ENCODE assay signal across 19 cellular contexts in the genomic region with DNA sequence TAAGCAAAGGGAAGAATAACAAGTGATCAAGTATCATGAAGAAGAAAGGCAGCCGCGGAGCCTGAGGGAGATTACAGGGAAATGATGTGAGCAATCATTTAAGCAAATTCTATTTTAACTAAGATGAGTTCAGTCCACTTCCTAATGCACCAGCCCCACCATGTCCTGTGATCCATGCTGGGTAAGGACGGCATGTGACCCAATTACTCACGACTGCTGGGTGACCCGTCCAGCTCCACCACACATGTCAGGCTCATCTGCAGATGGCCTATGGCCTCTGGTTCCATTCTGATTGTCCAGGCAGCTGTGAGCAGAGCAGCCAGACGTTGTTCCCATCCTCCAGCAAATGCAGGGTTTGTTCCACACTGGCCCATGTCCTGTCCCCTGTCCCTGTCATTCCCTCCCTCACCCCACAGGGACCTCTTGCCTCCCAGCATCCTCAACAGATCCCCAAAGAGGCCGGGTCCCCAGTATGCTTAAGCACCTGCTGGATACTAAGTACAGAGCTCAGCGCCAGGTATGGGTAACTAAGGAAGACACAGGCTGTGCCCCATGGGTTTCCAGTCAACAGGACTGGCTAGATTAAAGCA.
"Had no signal": no experiment of that assay in that cellular context is flagged by ENCODE, and none has a peak within 500 bp of the region (broad histone marks: within the 10 kb centered on the region; RNA-seq: fewer than 3 reads in every experiment).

No MANE protein-coding gene starts in this region.

- ATAC-seq: heart left ventricle; left lung; lower lobe of right lung; right cardiac atrium; stimulated activated effector memory CD8-positive, alpha-beta T cell treated with anti-CD3 and anti-CD28 coated beads, Interleukin-12 subunit alpha, Interleukin-12 subunit beta, amount 100 ng/mL, for 72 hours; stimulated activated naive CD8-positive, alpha-beta T cell treated with anti-CD3 and anti-CD28 coated beads, Interleukin-15, Interleukin-2, amounts not matched to agents 100 U/mL and 50 U/mL, for 24 hours had no signal

- H3K27ac ChIP-seq: coronary artery, heart left ventricle, left lung, lower lobe of right lung, neural progenitor cell, parathyroid adenoma, suprapubic skin, thyroid gland had no signal

- H2AFZ ChIP-seq: neural progenitor cell, parathyroid adenoma had no signal

- H3K36me3 ChIP-seq: heart left ventricle, left lung, lower lobe of right lung, neural progenitor cell, suprapubic skin, thyroid gland had no signal

- H3K9me3 ChIP-seq: heart left ventricle, left lung, lower lobe of right lung, suprapubic skin, thyroid gland had no signal

- H3K9ac ChIP-seq: neural progenitor cell, parathyroid adenoma had no signal

- H3K4me3 ChIP-seq: coronary artery, heart left ventricle, left lung, lower lobe of right lung, neural progenitor cell, suprapubic skin, thyroid gland had no signal

- H3K4me2 ChIP-seq: neural progenitor cell had no signal

- DNase-seq: effector CD4-positive, alpha-beta T cell; endodermal cell; erythroblast; heart left ventricle; hippocampal formation; islet precursor cell; left lung; lower lobe of right lung; occipital lobe; right cardiac atrium; stimulated activated CD4-positive, alpha-beta T cell treated with anti-CD3 and anti-CD28 coated beads, Interleukin-4, amount 100 ng/mL, for 1 hour; stimulated activated CD8-positive, alpha-beta memory T cell treated with anti-CD3 and anti-CD28 coated beads, Interleukin-4, amount 100 ng/mL, for 48 hours; stimulated activated naive CD8-positive, alpha-beta T cell treated with anti-CD3 and anti-CD28 coated beads, Interleukin-15, Interleukin-2, amounts not matched to agents 100 U/mL and 50 U/mL, for 24 hours; thyroid gland had no signal

- H3K4me1 ChIP-seq: left lung, lower lobe of right lung, neural progenitor cell, parathyroid adenoma, suprapubic skin, thyroid gland had no signal

- H3K27me3 ChIP-seq: neural progenitor cell, thyroid gland had no signal

- H3K79me2 ChIP-seq: parathyroid adenoma had no signal
